Comparison of ENCODE assay signal across 11 cellular contexts in the genomic region with DNA sequence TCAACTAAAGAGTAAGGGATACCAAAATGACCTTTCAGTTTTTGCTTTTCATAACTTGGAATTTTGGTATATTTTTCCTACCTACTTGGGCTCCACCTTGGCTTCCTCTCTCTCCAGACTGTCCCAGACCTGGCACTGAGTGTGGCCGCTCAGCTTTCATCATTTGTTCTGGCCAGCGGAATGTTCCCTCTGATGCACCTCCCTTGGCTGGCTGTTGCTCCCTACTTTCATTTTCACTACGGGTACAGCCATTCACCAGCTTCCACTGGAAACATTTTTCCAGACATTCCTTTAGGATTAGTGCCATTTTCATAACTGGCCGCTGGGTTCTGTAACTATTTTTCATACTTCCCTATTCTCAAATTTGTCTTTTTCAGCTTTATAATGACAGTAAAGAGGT.
DNase-seq lines count a peak whose midpoint lies in the region; ATAC-seq, FAIRE-seq and TF ChIP-seq lines count a peak whose summit lies in the region.
"Had no signal": no experiment of that assay in that cellular context is flagged by ENCODE, and none has a peak within 500 bp of the region (broad histone marks: within the 10 kb centered on the region; RNA-seq: fewer than 3 reads in every experiment).

No MANE protein-coding gene starts in this region.

- no peak for TF ChIP-seq POLR2A in endothelial cell of umbilical vein (IDR thresholded peaks at IDR 0.05; ENCODE audit: low read depth, low read length)

- no peaks in the 10 kb centered on the region for H3K36me3 ChIP-seq in endothelial cell of umbilical vein (ENCODE audit: control insufficient read depth in 2 of 2, extremely low read depth in 1 of 2, insufficient read depth in 2 of 2, low read length in 2 of 2)
- H3K36me3 ChIP-seq: BLaER1 treated with 17β-estradiol and CSF1 and Interleukin-3, amounts not matched to agents 10 nM and 100 nM; Peyer's patch had no signal

- no peaks in the 10 kb centered on the region for H3K4me1 ChIP-seq in endothelial cell of umbilical vein (ENCODE audit: control insufficient read depth, extremely low read depth, insufficient read depth, low read length)
- H3K4me1 ChIP-seq: BLaER1 treated with 17β-estradiol and CSF1 and Interleukin-3, amounts not matched to agents 10 nM and 100 nM; Peyer's patch had no signal

- H3K9me3 ChIP-seq in endothelial cell of umbilical vein (replicated peaks; ENCODE audit: control insufficient read depth, insufficient read depth, low read length): no peaks in the 10 kb centered on the region
- H3K9me3 ChIP-seq: BLaER1 treated with 17β-estradiol and CSF1 and Interleukin-3, amounts not matched to agents 10 nM and 100 nM; Peyer's patch had no signal

- no peak for TF ChIP-seq CTCF in endothelial cell of umbilical vein (IDR thresholded peaks at IDR 0.05; ENCODE audit: extremely low read depth in 1 of 2, insufficient read depth in 1 of 2, low read depth in 1 of 2, low read length in 2 of 2)

- dilution Hi-C loops in endothelial cell of umbilical vein (cut with MboI; ENCODE audit: extremely low pct_ligation_motif_present, low sequenced_read_pairs): no loop called here

- H4K20me1 ChIP-seq in endothelial cell of umbilical vein (replicated peaks; ENCODE audit: control insufficient read depth, extremely low read depth, insufficient read depth, low read length): no peaks in the 10 kb centered on the region
- H4K20me1 ChIP-seq: BLaER1 treated with 17β-estradiol and CSF1 and Interleukin-3, amounts not matched to agents 10 nM and 100 nM had no signal

- in situ Hi-C loops in ACHN (cut with HindIII; ENCODE audit: low pct_ligation_motif_present, low pct_unique_long_range_greater_than_20kb, low sequenced_read_pairs): no loop called here

- CTCF ChIA-PET in endothelial cell of umbilical vein (lab: Charles Lee): interaction anchor here (0.7 kb wide), 1 partner anchor 51 kb away, joined by 3 read pairs; no protein-coding TSS in a partner anchor

- BruUV-seq in endothelial cell of umbilical vein (replicated peaks; lab: Mats Ljungman, UMichigan): no TSS peak

- H3K9ac ChIP-seq in endothelial cell of umbilical vein (replicated peaks; ENCODE audit: extremely low read depth, insufficient read depth, low read length): no peak overlapping the region
- H3K9ac ChIP-seq: BLaER1 treated with 17β-estradiol and CSF1 and Interleukin-3, amounts not matched to agents 10 nM and 100 nM had no signal

- H3K4me3 ChIP-seq in endothelial cell of umbilical vein (replicated peaks in 1 of 3; ENCODE audit: insufficient read depth in 1 of 3, low read depth in 1 of 3, low read length in 3 of 3): no peak overlapping the region
- H3K4me3 ChIP-seq: BLaER1 treated with 17β-estradiol and CSF1 and Interleukin-3, amounts not matched to agents 10 nM and 100 nM; Peyer's patch had no signal

- POLR2A ChIA-PET in endothelial cell of umbilical vein (lab: Charles Lee): no interaction called here

- H3K27me3 ChIP-seq in endothelial cell of umbilical vein (ENCODE audit: control insufficient read depth in 2 of 2, insufficient read depth in 2 of 2, low read length in 2 of 2): no peaks in the 10 kb centered on the region
- H3K27me3 ChIP-seq: BLaER1 treated with 17β-estradiol and CSF1 and Interleukin-3, amounts not matched to agents 10 nM and 100 nM; Peyer's patch had no signal

- ATAC-seq in GM21390 (IDR thresholded peaks at IDR 0.05; ENCODE audit: unreplicated experiment): no peak

- DNase-seq in ACHN: peak; percentile 70
- peak; percentile 45 for DNase-seq in LoVo (ENCODE audit: low spot score)
- DNase-seq in endothelial cell of umbilical vein (ENCODE audit: low read depth, low spot score): no peak
- peak; percentile 72 for DNase-seq in myocyte (ENCODE audit: low read depth)
- no peak for DNase-seq in NCI-H1694 (lab: John Stamatoyannopoulos, UW)
- DNase-seq in nucleus accumbens (lab: John Stamatoyannopoulos, UW): no peak
- DNase-seq in kidney glomerular epithelial cell (lab: John Stamatoyannopoulos, UW): no peak
- DNase-seq: NCI-H2029, Peyer's patch had no signal

- no peaks in the 10 kb centered on the region for H3K9me1 ChIP-seq in endothelial cell of umbilical vein (replicated peaks; ENCODE audit: control insufficient read depth, extremely low read depth, insufficient read depth, low read length)

- no peaks in the 10 kb centered on the region for H3K79me2 ChIP-seq in endothelial cell of umbilical vein (ENCODE audit: control insufficient read depth, insufficient read depth, low read length)

- H3K4me2 ChIP-seq in endothelial cell of umbilical vein (ENCODE audit: insufficient read depth, low read length): peak overlapping the region; percentile 21
- H3K4me2 ChIP-seq: BLaER1 treated with 17β-estradiol and CSF1 and Interleukin-3, amounts not matched to agents 10 nM and 100 nM had no signal

- no peak overlapping the region for H2AFZ ChIP-seq in endothelial cell of umbilical vein (ENCODE audit: low read depth, low read length)

- intact Hi-C loops in endothelial cell of umbilical vein (cut with micrococcal nuclease): no loop called here

- no peak overlapping the region for H3K27ac ChIP-seq in endothelial cell of umbilical vein (ENCODE audit: insufficient read depth, low read depth, low read length)
- H3K27ac ChIP-seq: BLaER1 treated with 17β-estradiol and CSF1 and Interleukin-3, amounts not matched to agents 10 nM and 100 nM; Peyer's patch had no signal

- FAIRE-seq in endothelial cell of umbilical vein (lab: Jason Lieb, UNC): no peak

TF ChIP-seq in endothelial cell of umbilical vein, 7 proteins besides CTCF, POLR2A, EP300 and RAD21:
- TF ChIP-seq EZH2 (IDR thresholded peaks at IDR 0.05; ENCODE audit: borderline replicate concordance, low read depth, low read length, severe bottlenecking) (no peak), JUN (IDR thresholded peaks at IDR 0.05; ENCODE audit: borderline replicate concordance, insufficient read depth, insufficient read length, low read depth) (no peak)
- TF ChIP-seq, protein P1, sequence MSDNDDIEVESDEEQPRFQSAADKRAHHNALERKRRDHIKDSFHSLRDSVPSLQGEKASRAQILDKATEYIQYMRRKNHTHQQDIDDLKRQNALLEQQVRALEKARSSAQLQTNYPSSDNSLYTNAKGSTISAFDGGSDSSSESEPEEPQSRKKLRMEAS (IDR thresholded peaks at IDR 0.05; ENCODE audit: insufficient read depth, insufficient read length): no peak

Comparison
In these comparisons a context has a peak if more than half of its experiments do, and no peak if none do; other contexts are left out.
1. DNase-seq: peak in ACHN (single experiment), LoVo (single experiment) and myocyte (single experiment); none in endothelial cell of umbilical vein (single experiment), NCI-H1694 (single experiment), nucleus accumbens (0 of 56) and kidney glomerular epithelial cell (single experiment).